8 cellular contexts compared by ENCODE assay signal in the genomic region with DNA sequence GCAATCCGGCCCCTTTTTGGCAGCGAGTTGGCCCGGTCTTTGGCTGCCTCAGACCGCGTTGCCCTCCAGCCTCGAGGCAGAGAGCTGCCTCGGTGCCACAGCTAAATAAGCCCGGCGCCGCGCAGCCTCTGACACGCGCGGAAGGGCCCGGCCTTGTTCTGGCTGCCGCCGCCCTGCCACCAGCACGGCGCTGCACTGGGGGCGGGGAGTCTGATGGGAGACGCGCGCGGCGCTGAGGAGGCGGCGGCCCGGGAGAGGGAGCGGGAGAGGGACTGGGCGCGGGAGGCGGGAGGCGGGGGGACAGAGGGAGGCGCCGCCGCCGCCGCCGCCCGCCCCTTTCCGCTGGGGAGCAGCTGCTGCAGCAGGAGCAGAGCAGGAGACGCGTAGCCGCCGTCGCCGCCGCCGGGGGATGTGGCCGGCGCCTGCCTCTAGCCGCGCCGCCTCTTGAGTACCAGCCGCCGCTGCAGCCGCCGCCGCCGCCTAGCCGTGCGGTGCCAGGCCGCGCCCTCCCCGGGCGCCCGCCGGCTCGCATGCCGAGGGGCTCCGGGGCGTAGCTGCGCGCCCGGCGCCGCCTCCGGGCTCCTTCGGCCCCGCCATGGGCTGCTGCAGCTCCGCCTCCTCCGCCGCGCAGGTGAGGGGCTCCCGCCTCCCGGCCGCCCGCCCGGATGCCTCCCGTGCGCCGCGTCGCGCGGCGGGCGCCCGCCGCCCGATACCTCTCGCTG. TPM values are rescaled to one million over a fixed set of nuclear protein-coding genes. Genes with fewer than 3 reads are reported as not detected.
DNase-seq lines count a peak whose midpoint lies in the region; ATAC-seq and TF ChIP-seq lines count a peak whose summit lies in the region.

TSS of gene SLC44A1 (plus strand) at position 378 of the 722 bp plus-strand sequence. CDS start at position 596, 218 bp downstream.

- DNase-seq in AG20443 (ENCODE audit: low spot score) (peak; percentile 95), NCI-H446 (lab: John Stamatoyannopoulos, UW) (peak; percentile 63 to 92), cerebellum (ENCODE audit: low spot score) (peak; percentile 92), kidney epithelial cell (ENCODE audit: low read depth) (peak; percentile 53)
- peak; percentile 89 for DNase-seq in activated CD4-positive, alpha-beta T cell treated with anti-CD3 and anti-CD28 coated beads for 1 hour
- peak; percentile 96 for DNase-seq in stimulated activated CD4-positive, alpha-beta T cell treated with anti-CD3 and anti-CD28 coated beads, Interleukin-15, amount 100 ng/mL, for 24 hours

- H3K4me3 ChIP-seq in kidney epithelial cell (ENCODE audit: low read depth, low read length) = peak within 1 kb of the TSS; percentile 86

- ATAC-seq in GM19043 (IDR thresholded peaks at IDR 0.05; ENCODE audit: low read depth, unreplicated experiment) = peak; percentile 86
- ATAC-seq in HG03354 (IDR thresholded peaks at IDR 0.05; ENCODE audit: poor library complexity, severe bottlenecking, unreplicated experiment) = peak; percentile 86

- TF ChIP-seq CTCF in kidney epithelial cell (IDR thresholded peaks at IDR 0.05; ENCODE audit: insufficient read depth, low read length, poor library complexity, severe bottlenecking) = no peak

- H3K27me3 ChIP-seq in kidney epithelial cell (ENCODE audit: control insufficient read depth, insufficient read depth, low read length) = no peaks in the 10 kb centered on the region

- H3K36me3 ChIP-seq in kidney epithelial cell (ENCODE audit: control insufficient read depth, insufficient read depth, low read length) = no peaks in the 10 kb centered on the region

RNA-seq across cellular contexts. Expression of gene SLC44A1, which starts in this region (rescaled TPM):
- total RNA-seq in cerebellum (24.2 TPM), kidney epithelial cell (16.5 and 17.7 TPM in 2 replicates)

Comparison
In these comparisons a context has a peak if more than half of its experiments do, and no peak if none do; other contexts are left out.
1. Peak in every context shown above with its lines: DNase-seq, ATAC-seq and H3K4me3 ChIP-seq.